Comparison of ENCODE assay signal across 7 cellular contexts in the genomic region with DNA sequence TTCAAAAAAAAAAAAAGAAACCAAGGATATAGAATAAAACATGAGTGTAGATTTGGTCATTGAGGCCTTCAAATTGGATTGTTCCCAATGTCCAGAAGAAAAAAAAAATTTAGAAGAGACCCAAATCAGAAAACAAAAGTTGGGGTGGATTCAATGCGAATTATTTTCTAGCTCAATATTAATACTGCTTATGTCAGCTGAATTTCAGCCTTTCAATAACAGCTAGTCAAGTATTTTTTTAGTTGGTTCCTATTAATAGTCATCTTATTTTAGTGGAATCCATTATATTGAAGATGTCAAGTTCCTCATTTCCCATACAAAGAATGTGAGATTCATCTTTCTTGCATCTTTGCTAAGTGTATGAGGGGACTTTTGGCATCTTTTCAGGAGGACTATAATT. TPM values are rescaled to one million over a fixed set of nuclear protein-coding genes. Genes with fewer than 3 reads are reported as not detected.
DNase-seq lines count a peak whose midpoint lies in the region; ATAC-seq and TF ChIP-seq lines count a peak whose summit lies in the region.
"Not testable (repeated sequence)": the region's sequence is repeated elsewhere in the genome, so short reads cannot be mapped to it uniquely, and the experiment has no call there.
"Had no signal": no experiment of that assay in that cellular context is flagged by ENCODE, and none has a peak within 500 bp of the region (broad histone marks: within the 10 kb centered on the region; RNA-seq: fewer than 3 reads in every experiment).

No MANE protein-coding gene starts in this region.

- H3K79me2 ChIP-seq in PC-3 (ENCODE audit: low read length) (peaks cover 24% of the 10 kb centered on the region), mammary epithelial cell (ENCODE audit: insufficient read depth, low read length) (peaks cover 34% of the 10 kb centered on the region)
- not testable (repeated sequence) for H3K79me2 ChIP-seq in neural progenitor cell (ENCODE audit: low read depth)

- not testable (repeated sequence) for H2AFZ ChIP-seq in PC-3 (ENCODE audit: low read length); mammary epithelial cell (ENCODE audit: low read depth, low read length); neural progenitor cell (replicated peaks)

- 100% methylated on average over 1 of the region's 1 CpG for WGBS in mammary epithelial cell (ENCODE audit: low coverage, missing lambda C conversion rate)

- H3K27ac ChIP-seq in PC-3 (ENCODE audit: low read length) (peak overlapping the region; percentile 94), RWPE2 (ENCODE audit: poor library complexity, severe bottlenecking) (peak overlapping the region; percentile 55), epithelial cell of prostate (peak overlapping the region; percentile 77)
- H3K27ac ChIP-seq in mammary epithelial cell (ENCODE audit: insufficient read depth, low read depth, low read length); neural progenitor cell: not testable (repeated sequence)

- BruUV-seq in Calu3 (replicated peaks; lab: Mats Ljungman, UMichigan): not testable (repeated sequence)
- BruUV-seq in PC-3 (replicated peaks; lab: Mats Ljungman, UMichigan) (TSS peak; percentile 52), mammary epithelial cell (replicated peaks; lab: Mats Ljungman, UMichigan) (TSS peak; percentile 46)

- H3K4me3 Mint-ChIP-seq in Calu3 (ENCODE audit: low read depth, unreplicated experiment): peak overlapping the region; percentile 75
- peak overlapping the region; percentile 90 for H3K4me3 Mint-ChIP-seq in neural progenitor cell

- not testable (repeated sequence) for DNase-seq in Calu3; PC-3; RWPE2 (ENCODE audit: low spot score); mammary epithelial cell; epithelial cell of prostate (ENCODE audit: low read depth, low spot score); neural progenitor cell (ENCODE audit: low spot score)

- H3K4me1 Mint-ChIP-seq in Calu3 (ENCODE audit: low read depth, unreplicated experiment): peaks cover 13% of the 10 kb centered on the region
- H3K4me1 Mint-ChIP-seq in neural progenitor cell: peaks cover 10% of the 10 kb centered on the region

- H3K4me1 ChIP-seq in PC-3 (ENCODE audit: insufficient read depth, low read length) (peaks cover 13% of the 10 kb centered on the region), mammary epithelial cell (ENCODE audit: insufficient read depth, low read length) (peaks cover 14% of the 10 kb centered on the region)
- H3K4me1 ChIP-seq in RWPE2 (ENCODE audit: insufficient read depth, poor library complexity, severe bottlenecking); neural progenitor cell: not testable (repeated sequence)

- not testable (repeated sequence) for H3K36me3 ChIP-seq in PC-3 (ENCODE audit: low read depth, low read length); RWPE2 (ENCODE audit: low read depth); mammary epithelial cell (ENCODE audit: insufficient read depth, low read length); neural progenitor cell

- TF ChIP-seq CTCF in Calu3 (IDR thresholded peaks at IDR 0.05; ENCODE audit: unreplicated experiment); PC-3 (conservative IDR thresholded peaks at IDR 0.05; ENCODE audit: low read depth, low read length); RWPE2 (IDR thresholded peaks at IDR 0.05; ENCODE audit: poor library complexity, severe bottlenecking); mammary epithelial cell (conservative IDR thresholded peaks at IDR 0.05 in 1 of 2, IDR thresholded peaks at IDR 0.05 in 1 of 2; ENCODE audit: extremely low read depth in 1 of 2, insufficient read depth in 1 of 2, low read depth in 1 of 2, low read length in 2 of 2); neural progenitor cell (IDR thresholded peaks at IDR 0.05): not testable (repeated sequence)

- CTCF ChIA-PET in Calu3 (lab: Charles Lee) (interaction anchor here (0.6 to 2.7 kb wide), 4 partner anchors 13 to 324 kb away, joined by 3 to 32 read pairs (median 10); no protein-coding TSS in a partner anchor), PC-3 (lab: Charles Lee) (interaction anchor here (1.1 kb wide), 1 partner anchor 21 kb away, joined by 4 read pairs; no protein-coding TSS in a partner anchor)
- CTCF ChIA-PET in mammary epithelial cell (lab: Charles Lee; ENCODE audit: low non-redundant PET): not testable (repeated sequence)

- intact Hi-C loops in Calu3 (cut with micrococcal nuclease; ENCODE audit: unreplicated experiment): loop anchor here (2.0 to 10.0 kb wide), 2 partner anchors 390 to 520 kb away; no protein-coding TSS in a partner anchor
- intact Hi-C loops in PC-3 (cut with micrococcal nuclease): loop anchor here (1.0 to 2.0 kb wide), 2 partner anchors 12 to 34 kb away; no protein-coding TSS in a partner anchor
- intact Hi-C loops in mammary epithelial cell (cut with micrococcal nuclease): not testable (repeated sequence)

- H3K36me3 Mint-ChIP-seq in Calu3 (ENCODE audit: insufficient read depth, unreplicated experiment): peaks cover 32% of the 10 kb centered on the region
- not testable (repeated sequence) for H3K36me3 Mint-ChIP-seq in neural progenitor cell

- dilution Hi-C loops in mammary epithelial cell (cut with HindIII; ENCODE audit: low sequenced_read_pairs): not testable (repeated sequence)

- not testable (repeated sequence) for H3F3A ChIP-seq in PC-3 (ENCODE audit: low read length, unreplicated experiment); neural progenitor cell (ENCODE audit: low read depth)

- peak overlapping the region; percentile 99 for H3K9ac ChIP-seq in PC-3 (ENCODE audit: low read length)
- not testable (repeated sequence) for H3K9ac ChIP-seq in mammary epithelial cell (ENCODE audit: insufficient read depth, low read length); neural progenitor cell

- H3K27me3 Mint-ChIP-seq in Calu3 (ENCODE audit: unreplicated experiment); neural progenitor cell (ENCODE audit: insufficient read depth, low read depth): not testable (repeated sequence)

- not testable (repeated sequence) for H3K9me3 Mint-ChIP-seq in Calu3 (ENCODE audit: low read depth, unreplicated experiment); neural progenitor cell

- peak overlapping the region; percentile 78; the same call in 1 of the 2 replicates for H3K4me3 ChIP-seq in PC-3 (ENCODE audit: low read length)
- H3K4me3 ChIP-seq in RWPE2 (ENCODE audit: severe bottlenecking); mammary epithelial cell (replicated peaks in 1 of 3; ENCODE audit: insufficient read depth in 1 of 3, low read depth in 2 of 3, low read length in 3 of 3); neural progenitor cell: not testable (repeated sequence)

- not testable (repeated sequence) for H3K27ac Mint-ChIP-seq in Calu3 (ENCODE audit: unreplicated experiment); neural progenitor cell

- ATAC-seq in PC-3; RWPE2 (ENCODE audit: low read depth): not testable (repeated sequence)

- H3K27me3 ChIP-seq in PC-3 (ENCODE audit: low read length); RWPE2 (ENCODE audit: insufficient read depth, poor library complexity, severe bottlenecking); mammary epithelial cell (ENCODE audit: insufficient read depth, low read length); neural progenitor cell: not testable (repeated sequence)

- in situ Hi-C loops in mammary epithelial cell (cut with MboI; ENCODE audit: low sequenced_read_pairs in 2 of 2): loop anchor here (10.0 to 25.0 kb wide), 2 partner anchors 90 to 527 kb away; a partner anchor contains a TSS

- POLR2A ChIA-PET in PC-3 (lab: Charles Lee; ENCODE audit: unreplicated experiment): interaction anchor here (0.9 to 1.1 kb wide), 2 partner anchors 16 to 20 kb away, joined by 3 read pairs; no protein-coding TSS in a partner anchor

- peak overlapping the region; percentile 86 for H3K4me2 ChIP-seq in PC-3 (ENCODE audit: low read length)
- peak overlapping the region; percentile 30 for H3K4me2 ChIP-seq in mammary epithelial cell (ENCODE audit: insufficient read depth, low read depth, low read length)
- peak overlapping the region; percentile 81 for H3K4me2 ChIP-seq in neural progenitor cell

- not testable (repeated sequence) for H3K9me2 ChIP-seq in PC-3 (replicated peaks; ENCODE audit: low read length)

- not testable (repeated sequence) for H4K20me1 ChIP-seq in PC-3 (ENCODE audit: low read length); mammary epithelial cell (ENCODE audit: insufficient read depth, low read length); neural progenitor cell (ENCODE audit: low read depth)

- H3K9me3 ChIP-seq in PC-3 (ENCODE audit: low read length); RWPE2 (ENCODE audit: severe bottlenecking); mammary epithelial cell (replicated peaks; ENCODE audit: insufficient read depth, low read length); neural progenitor cell (ENCODE audit: low read depth): not testable (repeated sequence)

RNA-seq across cellular contexts. Expression of a gene that starts 1.5 kb away (rescaled TPM):
- total RNA-seq in Calu3 (2022): 10.1 and 10.8 TPM in 2 replicates
- 5.3 and 6.9 TPM in 2 replicates for total RNA-seq in PC-3 (2014; rRNA removed)
- 10 to 100 TPM; 13.7 to 17.5 TPM for total RNA-seq in mammary epithelial cell
- polyA plus RNA-seq in mammary epithelial cell: 9.3 TPM
- polyA minus RNA-seq in mammary epithelial cell: 21.4 TPM
- 6.0 and 8.2 TPM in 2 replicates for total RNA-seq in neural progenitor cell (ENCODE audit: low replicate concordance)
- total RNA-seq: CD4-positive, alpha-beta memory T cell had no signal
- polyA plus RNA-seq: CD4-positive, alpha-beta memory T cell had no signal

RNA-seq across cellular contexts. Expression of a gene that starts 59.0 kb away (rescaled TPM):
- total RNA-seq in Calu3 (2022): 129 and 142 TPM in 2 replicates
- 37.6 and 44.2 TPM in 2 replicates for total RNA-seq in PC-3 (2014; rRNA removed)
- 10 to 100 TPM; 84.2 to 90.6 TPM for total RNA-seq in mammary epithelial cell
- 18.6 TPM for polyA plus RNA-seq in mammary epithelial cell
- 130 TPM for polyA minus RNA-seq in mammary epithelial cell
- 45.2 and 69.7 TPM in 2 replicates for total RNA-seq in neural progenitor cell (ENCODE audit: low replicate concordance)

Comparison
In these comparisons a context has a peak if more than half of its experiments do, and no peak if none do; other contexts are left out.
1. H3K4me2 ChIP-seq: peak in every context shown above with its lines; median percentile 86 in PC-3; 81 in neural progenitor cell; 30 in mammary epithelial cell.